ENCODE assay signal across 20 cellular contexts in genomic region chr2:36701391-36701795, GRCh38. TPM values are rescaled to one million over a fixed set of nuclear protein-coding genes. Genes with fewer than 3 reads are reported as not detected.
DNase-seq lines count a peak whose midpoint lies in the region; ATAC-seq and TF ChIP-seq lines count a peak whose summit lies in the region.
"Had no signal": no experiment of that assay in that cellular context is flagged by ENCODE, and none has a peak within 500 bp of the region (broad histone marks: within the 10 kb centered on the region; RNA-seq: fewer than 3 reads in every experiment).

No MANE protein-coding gene starts in this region.

- H3K36me3 ChIP-seq in cardiac muscle cell = no peaks in the 10 kb centered on the region

- ATAC-seq in left cardiac atrium (no peak), HG03571 (IDR thresholded peaks at IDR 0.05; ENCODE audit: unreplicated experiment) (no peak)
- ATAC-seq: activated CD8-positive, alpha-beta memory T cell treated with anti-CD3 and anti-CD28 coated beads, Interleukin-2, amount 10 ng/mL, durations not matched to agents 7 days and 5 days; effector memory CD8-positive, alpha-beta T cell; GM12878; left colon had no signal

- in situ Hi-C loops in astrocyte of the cerebellum (cut with HindIII; ENCODE audit: low sequenced_read_pairs) = no loop called here

- DNase-seq in cardiac muscle cell (ENCODE audit: low read depth in 1 of 2, low spot score in 1 of 2) = peak; percentile 23 to 33
- no peak for DNase-seq in left cardiac atrium
- no peak for DNase-seq in astrocyte of the cerebellum (ENCODE audit: low read depth)
- no peak for DNase-seq in foreskin fibroblast
- DNase-seq in retinal pigment epithelial cell (ENCODE audit: low read depth) = no peak
- no peak for DNase-seq in kidney glomerular epithelial cell (lab: John Stamatoyannopoulos, UW)
- no peak for DNase-seq in NCI-H526 treated with DMSO at 0.1 percent for 48 hours (lab: John Stamatoyannopoulos, UW)
- DNase-seq: 8988T; activated CD4-positive, CD25-positive, alpha-beta regulatory T cell treated with anti-CD3 and anti-CD28 coated beads, Interleukin-2, amount 50 U/mL, for 72 hours; activated CD8-positive, alpha-beta memory T cell treated with anti-CD3 and anti-CD28 coated beads, Interleukin-2, amount 10 ng/mL, durations not matched to agents 7 days and 5 days; CD4-positive, alpha-beta T cell; effector memory CD8-positive, alpha-beta T cell; glutamatergic neuron; left colon; naive B cell; NCI-H187; NCI-H69; testis had no signal

- TF ChIP-seq CTCF in cardiac muscle cell (IDR thresholded peaks at IDR 0.05; ENCODE audit: low read depth, low read length) = peak; percentile 15
- peak; percentile 4 for TF ChIP-seq CTCF in astrocyte of the cerebellum (IDR thresholded peaks at IDR 0.05; ENCODE audit: low read depth, low read length, missing control alignments)
- TF ChIP-seq CTCF in foreskin fibroblast (IDR thresholded peaks at IDR 0.05; ENCODE audit: low read depth, low read length) = peak; percentile 6
- peak; percentile 16 for TF ChIP-seq CTCF in retinal pigment epithelial cell (conservative IDR thresholded peaks at IDR 0.05; ENCODE audit: low read depth, low read length)

- no peaks in the 10 kb centered on the region for H3K9me3 ChIP-seq in cardiac muscle cell (ENCODE audit: low read depth)
- H3K9me3 ChIP-seq: testis had no signal

- peaks cover 10% of the 10 kb centered on the region for H3K4me1 ChIP-seq in cardiac muscle cell (ENCODE audit: low read depth)

- intact Hi-C loops in left cardiac atrium (cut with DNase I) = no loop called here

- peak overlapping the region; percentile 35 for H3K27ac ChIP-seq in cardiac muscle cell
- H3K27ac ChIP-seq: testis had no signal

- no peak overlapping the region for H3K4me3 ChIP-seq in cardiac muscle cell
- H3K4me3 ChIP-seq in astrocyte of the cerebellum (ENCODE audit: low read depth, low read length) = no peak overlapping the region
- no peak overlapping the region for H3K4me3 ChIP-seq in foreskin fibroblast (ENCODE audit: low read depth in 1 of 2, low read length in 2 of 2)
- H3K4me3 ChIP-seq in retinal pigment epithelial cell (ENCODE audit: low read length) = no peak overlapping the region
- H3K4me3 ChIP-seq: GM12878, testis had no signal

- no peaks in the 10 kb centered on the region for H3K27me3 ChIP-seq in cardiac muscle cell
- H3K27me3 ChIP-seq: testis had no signal

RNA-seq across cellular contexts. Expression of gene VIT, which starts 4.9 kb away (rescaled TPM):
- total RNA-seq in cardiac muscle cell (not detected in 2 replicates), left cardiac atrium (10 to 100 TPM; 12.4 to 23.7 TPM)
- polyA plus RNA-seq in cardiac muscle cell = not detected in 2 replicates
- total RNA-seq: activated CD8-positive, alpha-beta memory T cell treated with anti-CD3 and anti-CD28 coated beads, Interleukin-2, amount 10 ng/mL, durations not matched to agents 7 days and 5 days; CD4-positive, alpha-beta T cell; GM12878 had no signal

Comparison
In these comparisons a context has a peak if more than half of its experiments do, and no peak if none do; other contexts are left out.
1. DNase-seq: peak in cardiac muscle cell (2 of 2); none in left cardiac atrium (single experiment), astrocyte of the cerebellum (single experiment), foreskin fibroblast (0 of 2), retinal pigment epithelial cell (single experiment), kidney glomerular epithelial cell (single experiment) and NCI-H526 treated with DMSO at 0.1 percent for 48 hours (single experiment).
2. RNA of gene VIT, which starts 4.9 kb away (total RNA-seq): 12.4 to 23.7 TPM in left cardiac atrium; not detected in cardiac muscle cell; every median in the first group is over 10 times any median in the second.
3. Peak in every context shown above with its lines, with median percentiles within 50 percentile points of each other: CTCF ChIP-seq.